ENCODE assay signal across 9 cellular contexts in genomic region chr17:48351916-48352332, GRCh38.
DNase-seq lines count a peak whose midpoint lies in the region; ATAC-seq and TF ChIP-seq lines count a peak whose summit lies in the region.
"Had no signal": no experiment of that assay in that cellular context is flagged by ENCODE, and none has a peak within 500 bp of the region (broad histone marks: within the 10 kb centered on the region; RNA-seq: fewer than 3 reads in every experiment).

No MANE protein-coding gene starts in this region.

- no peak overlapping the region for H2AFZ ChIP-seq in mesenchymal stem cell (ENCODE audit: low read depth, low read length)

- H3K36me3 ChIP-seq in breast epithelium (no peaks in the 10 kb centered on the region), mesenchymal stem cell (ENCODE audit: control insufficient read depth in 1 of 2, insufficient read depth in 2 of 2, low read depth in 1 of 2, low read length in 2 of 2) (no peaks in the 10 kb centered on the region)

- H3K14ac ChIP-seq in mesenchymal stem cell (ENCODE audit: low read length in 2 of 2): no peak overlapping the region

- H3K4me3 ChIP-seq in breast epithelium (no peak overlapping the region), mesenchymal stem cell (ENCODE audit: insufficient read depth in 1 of 2, low read depth in 1 of 2, low read length in 2 of 2) (no peak overlapping the region)

- no peak overlapping the region for H3K4me2 ChIP-seq in mesenchymal stem cell (ENCODE audit: low read length, poor library complexity, severe bottlenecking)

- intact Hi-C loops in breast epithelium (cut with DNase I; ENCODE audit: low total_unique reads): no loop called here

- H2AK5ac ChIP-seq in mesenchymal stem cell (ENCODE audit: low read length, severe bottlenecking): no peak overlapping the region

- no peak overlapping the region for H2BK15ac ChIP-seq in mesenchymal stem cell (ENCODE audit: low read depth, poor library complexity, severe bottlenecking)

- ATAC-seq in GM21576 (IDR thresholded peaks at IDR 0.05; ENCODE audit: unreplicated experiment) (no peak), GM19035 (IDR thresholded peaks at IDR 0.05; ENCODE audit: unreplicated experiment) (no peak)

- TF ChIP-seq POLR2A in breast epithelium (IDR thresholded peaks at IDR 0.05): no peak

- H3K9me3 ChIP-seq in breast epithelium (no peaks in the 10 kb centered on the region), mesenchymal stem cell (ENCODE audit: control insufficient read depth, low read length) (no peaks in the 10 kb centered on the region)

- H3K4ac ChIP-seq in mesenchymal stem cell (ENCODE audit: low read depth in 1 of 2, low read length in 2 of 2): no peak overlapping the region

- no peak overlapping the region for H3K23ac ChIP-seq in mesenchymal stem cell (ENCODE audit: low read length in 2 of 2)

- H3K27me3 ChIP-seq in breast epithelium (peaks cover 0 to 8% of the 10 kb centered on the region in 2 donors), mesenchymal stem cell (ENCODE audit: control insufficient read depth in 1 of 2, insufficient read depth in 1 of 2, low read length in 2 of 2) (peaks cover 0 to 5% of the 10 kb centered on the region in 2 experiments)

- H4K8ac ChIP-seq in mesenchymal stem cell (ENCODE audit: low read length): no peak overlapping the region

- no peaks in the 10 kb centered on the region for H3K79me1 ChIP-seq in mesenchymal stem cell (replicated peaks; ENCODE audit: low read length, poor library complexity, severe bottlenecking)

- no peak overlapping the region for H2BK12ac ChIP-seq in mesenchymal stem cell (ENCODE audit: low read length in 2 of 2)

- H3K27ac ChIP-seq in breast epithelium (no peak overlapping the region), mesenchymal stem cell (ENCODE audit: low read length, poor library complexity, severe bottlenecking) (no peak overlapping the region)

- no peak overlapping the region for H3K9ac ChIP-seq in mesenchymal stem cell (ENCODE audit: low read length)

- no peak overlapping the region for H2BK120ac ChIP-seq in mesenchymal stem cell (ENCODE audit: low read depth, low read length)

- no peak overlapping the region for H3K18ac ChIP-seq in mesenchymal stem cell (ENCODE audit: low read depth in 1 of 2, low read length in 2 of 2)

- H3K4me1 ChIP-seq in breast epithelium (no peaks in the 10 kb centered on the region), mesenchymal stem cell (ENCODE audit: control insufficient read depth, insufficient read depth, low read depth, low read length) (no peaks in the 10 kb centered on the region)

- peak; percentile 46 to 55 (median 48) for TF ChIP-seq CTCF in breast epithelium (IDR thresholded peaks at IDR 0.05)

- H4K91ac ChIP-seq in mesenchymal stem cell (ENCODE audit: low read length): no peak overlapping the region

- no peak overlapping the region for H2BK5ac ChIP-seq in mesenchymal stem cell (ENCODE audit: low read depth, low read length, poor library complexity, severe bottlenecking)

- DNase-seq in NCI-H82 (lab: John Stamatoyannopoulos, UW): peak; percentile 7
- no peak for DNase-seq in NCI-H82 treated with DMSO at 0.1 percent for 48 hours (lab: John Stamatoyannopoulos, UW; ENCODE audit: unreplicated experiment)
- peak; percentile 46 for DNase-seq in NCI-H2081 treated with DMSO at 0.1 percent for 48 hours (lab: John Stamatoyannopoulos, UW)
- no peak for DNase-seq in breast epithelium (ENCODE audit: low spot score in 2 of 2)
- DNase-seq in mesenchymal stem cell: peak; percentile 73
- DNase-seq in GDM1 (lab: John Stamatoyannopoulos, UW): no peak
- DNase-seq: activated naive CD8-positive, alpha-beta T cell treated with anti-CD3 and anti-CD28 coated beads, Interleukin-2, amount 10 ng/mL, durations not matched to agents 7 days and 5 days had no signal

Comparison
In these comparisons a context has a peak if more than half of its experiments do, and no peak if none do; other contexts are left out.
1. DNase-seq: peak in NCI-H82 (single experiment), NCI-H2081 treated with DMSO at 0.1 percent for 48 hours (single experiment) and mesenchymal stem cell (single experiment); none in NCI-H82 treated with DMSO at 0.1 percent for 48 hours (single experiment), breast epithelium (0 of 2) and GDM1 (single experiment).